Comparison of ENCODE assay signal across 8 cellular contexts in genomic region chr1:146486300-146487014, GRCh38.
DNase-seq lines count a peak whose midpoint lies in the region; ATAC-seq, FAIRE-seq and TF ChIP-seq lines count a peak whose summit lies in the region.
"Not testable (repeated sequence)": the region's sequence is repeated elsewhere in the genome, so short reads cannot be mapped to it uniquely, and the experiment has no call there.

No MANE protein-coding gene starts in this region.

- H3K14ac ChIP-seq in IMR-90 (replicated peaks; ENCODE audit: low read depth, low read length), result not testable (repeated sequence)

- not testable (repeated sequence) for H4K5ac ChIP-seq in IMR-90 (ENCODE audit: low read depth, low read length)

- not testable (repeated sequence) for TF ChIP-seq POLR2A in IMR-90 (IDR thresholded peaks at IDR 0.05; ENCODE audit: low read depth, low read length); suprapubic skin (IDR thresholded peaks at IDR 0.05)

- not testable (repeated sequence) for H3K4ac ChIP-seq in IMR-90 (ENCODE audit: low read depth, low read length)

- H2BK120ac ChIP-seq in IMR-90 (ENCODE audit: low read depth, low read length), result not testable (repeated sequence)

- peak overlapping the region; percentile 69 to 72; a peak in 2 of 4 replicates for H4K8ac ChIP-seq in IMR-90 (ENCODE audit: low read depth in 2 of 2, low read length in 2 of 2)

- not testable (repeated sequence) for TF ChIP-seq RAD21 in IMR-90 (IDR thresholded peaks at IDR 0.05; ENCODE audit: low read length)

- not testable (repeated sequence) for TF ChIP-seq EP300 in suprapubic skin (IDR thresholded peaks at IDR 0.05)

- H2AFZ ChIP-seq in IMR-90 (replicated peaks; ENCODE audit: low read length, poor library complexity), result not testable (repeated sequence)

- peak overlapping the region; percentile 11; the same call in 1 of the 2 replicates for H3K4me3 ChIP-seq in IMR-90 (ENCODE audit: insufficient read depth, low read depth, low read length)
- H3K4me3 ChIP-seq in WERI-Rb-1 (ENCODE audit: low read depth, low read length), result peak overlapping the region; percentile 71
- peak overlapping the region in 1 of 2 donors; percentile 14 for H3K4me3 ChIP-seq in cardiac fibroblast (replicated peaks in 1 of 2; ENCODE audit: low read depth in 2 of 2, low read length in 2 of 2)
- H3K4me3 ChIP-seq in pancreas, result peak overlapping the region in 3 of 4 donors; percentile 10 to 41 (median 25)
- peak overlapping the region; percentile 36 for H3K4me3 ChIP-seq in suprapubic skin

- not testable (repeated sequence) for H3K23ac ChIP-seq in IMR-90 (ENCODE audit: low read depth, low read length)

- in situ Hi-C loops in IMR-90 (cut with MboI; ENCODE audit: low sequenced_read_pairs), result not testable (repeated sequence)

- H3K9ac ChIP-seq in IMR-90 (ENCODE audit: low read depth, low read length), result not testable (repeated sequence)

- not testable (repeated sequence) for H2BK15ac ChIP-seq in IMR-90 (ENCODE audit: low read depth, low read length)

- DNase-seq in Ammon's horn (ENCODE audit: low spot score) (peak; percentile 65), IMR-90 (peak; percentile 0), WERI-Rb-1 (peak; percentile 89), cardiac fibroblast (ENCODE audit: low read depth in 2 of 2) (peak; percentile 1 to 15), foreskin keratinocyte (peak in 1 of 2 donors; percentile 19), kidney tubule cell (ENCODE audit: low spot score) (peak; percentile 49), pancreas (peak; percentile 42 to 65 (median 54))
- DNase-seq in suprapubic skin (ENCODE audit: low spot score in 2 of 2), result not testable (repeated sequence)

- H2BK20ac ChIP-seq in IMR-90 (ENCODE audit: low read depth, low read length), result not testable (repeated sequence)

- H3K36me3 ChIP-seq in IMR-90 (ENCODE audit: control insufficient read depth, insufficient read depth, low read length); WERI-Rb-1; pancreas; suprapubic skin: not testable (repeated sequence)

- peak overlapping the region; percentile 45 for H3K4me2 ChIP-seq in IMR-90 (ENCODE audit: low read depth, low read length)

- not testable (repeated sequence) for H3K18ac ChIP-seq in IMR-90 (ENCODE audit: low read depth, low read length)

- H3K27ac ChIP-seq in IMR-90 (ENCODE audit: insufficient read depth, low read length) (0 out of 2 replicates have a peak overlapping the region, but pooled peaks have one; percentile 3), WERI-Rb-1 (peak overlapping the region; percentile 76), pancreas (peak overlapping the region in 2 of 4 donors; percentile 31 to 41)
- not testable (repeated sequence) for H3K27ac ChIP-seq in foreskin keratinocyte, suprapubic skin

- H2AK9ac ChIP-seq in IMR-90 (replicated peaks; ENCODE audit: low read depth, low read length, poor library complexity), result not testable (repeated sequence)

- BruUV-seq in IMR-90 (replicated peaks; lab: Mats Ljungman, UMichigan), result not testable (repeated sequence)

- WGBS in IMR-90 (ENCODE audit: extremely low coverage in 2 of 2, insufficient read length in 1 of 2), 2 experiments, result no CpG with 5 or more reads among the region's 35 CpGs
- 3 to 7% methylated on average over 16 to 27 of the region's 35 CpGs for whole genome bisulfite sequencing in pancreas, 2 donors
- 20% methylated on average over 5 of the region's 35 CpGs for WGBS in suprapubic skin

- CTCF ChIA-PET in IMR-90 (lab: Yijun Ruan, JAX), result not testable (repeated sequence)

- not testable (repeated sequence) for H4K20me1 ChIP-seq in IMR-90 (ENCODE audit: insufficient read depth, low read length)

- not testable (repeated sequence) for H4K91ac ChIP-seq in IMR-90 (ENCODE audit: insufficient read depth, low read depth, low read length)

- H3K27me3 ChIP-seq in IMR-90 (ENCODE audit: control insufficient read depth, insufficient read depth, low read length); WERI-Rb-1 (ENCODE audit: insufficient read depth, low read depth, severe bottlenecking); foreskin keratinocyte; pancreas; suprapubic skin: not testable (repeated sequence)

- H3K56ac ChIP-seq in IMR-90 (ENCODE audit: extremely low read depth, insufficient read depth, low read length), result not testable (repeated sequence)

- FAIRE-seq in pancreas (lab: Jason Lieb, UNC), result not testable (repeated sequence)

- intact Hi-C loops in IMR-90 (cut with micrococcal nuclease); pancreas (cut with DNase I): not testable (repeated sequence)

- H3K9me1 ChIP-seq in IMR-90 (ENCODE audit: insufficient read depth, low read length), result not testable (repeated sequence)

- H3K79me1 ChIP-seq in IMR-90 (ENCODE audit: low read depth in 1 of 2, low read length in 2 of 2), result not testable (repeated sequence)

- POLR2A ChIA-PET in IMR-90 (lab: Charles Lee; ENCODE audit: unreplicated experiment), result not testable (repeated sequence)

- ATAC-seq in IMR-90 (ENCODE audit: low read depth), result peak; percentile 89
- ATAC-seq in foreskin keratinocyte, result peak; percentile 83
- ATAC-seq in pancreas, result peak; percentile 87 to 93 (median 92)

- not testable (repeated sequence) for TF ChIP-seq CTCF in IMR-90 (conservative IDR thresholded peaks at IDR 0.05; ENCODE audit: low read depth, low read length); WERI-Rb-1 (IDR thresholded peaks at IDR 0.05; ENCODE audit: low read depth, low read length); cardiac fibroblast (IDR thresholded peaks at IDR 0.05; ENCODE audit: low read depth, low read length); foreskin keratinocyte (conservative IDR thresholded peaks at IDR 0.05); pancreas (IDR thresholded peaks at IDR 0.05); suprapubic skin (IDR thresholded peaks at IDR 0.05)

- not testable (repeated sequence) for H2BK5ac ChIP-seq in IMR-90 (ENCODE audit: low read depth, low read length, poor library complexity, severe bottlenecking)

- dilution Hi-C loops in IMR-90 (cut with HindIII; ENCODE audit: low sequenced_read_pairs, unreplicated experiment), result not testable (repeated sequence)

- H3K4me1 ChIP-seq in IMR-90 (ENCODE audit: control insufficient read depth, insufficient read depth, low read length); foreskin keratinocyte; pancreas; suprapubic skin: not testable (repeated sequence)

- not testable (repeated sequence) for H2AK5ac ChIP-seq in IMR-90 (ENCODE audit: low read depth, low read length)

- not testable (repeated sequence) for H3K9me3 ChIP-seq in IMR-90 (ENCODE audit: control insufficient read depth, insufficient read depth, low read length); WERI-Rb-1 (ENCODE audit: severe bottlenecking); pancreas; suprapubic skin
